Comparison of ENCODE assay signal across 1 cellular context in the genomic region with DNA sequence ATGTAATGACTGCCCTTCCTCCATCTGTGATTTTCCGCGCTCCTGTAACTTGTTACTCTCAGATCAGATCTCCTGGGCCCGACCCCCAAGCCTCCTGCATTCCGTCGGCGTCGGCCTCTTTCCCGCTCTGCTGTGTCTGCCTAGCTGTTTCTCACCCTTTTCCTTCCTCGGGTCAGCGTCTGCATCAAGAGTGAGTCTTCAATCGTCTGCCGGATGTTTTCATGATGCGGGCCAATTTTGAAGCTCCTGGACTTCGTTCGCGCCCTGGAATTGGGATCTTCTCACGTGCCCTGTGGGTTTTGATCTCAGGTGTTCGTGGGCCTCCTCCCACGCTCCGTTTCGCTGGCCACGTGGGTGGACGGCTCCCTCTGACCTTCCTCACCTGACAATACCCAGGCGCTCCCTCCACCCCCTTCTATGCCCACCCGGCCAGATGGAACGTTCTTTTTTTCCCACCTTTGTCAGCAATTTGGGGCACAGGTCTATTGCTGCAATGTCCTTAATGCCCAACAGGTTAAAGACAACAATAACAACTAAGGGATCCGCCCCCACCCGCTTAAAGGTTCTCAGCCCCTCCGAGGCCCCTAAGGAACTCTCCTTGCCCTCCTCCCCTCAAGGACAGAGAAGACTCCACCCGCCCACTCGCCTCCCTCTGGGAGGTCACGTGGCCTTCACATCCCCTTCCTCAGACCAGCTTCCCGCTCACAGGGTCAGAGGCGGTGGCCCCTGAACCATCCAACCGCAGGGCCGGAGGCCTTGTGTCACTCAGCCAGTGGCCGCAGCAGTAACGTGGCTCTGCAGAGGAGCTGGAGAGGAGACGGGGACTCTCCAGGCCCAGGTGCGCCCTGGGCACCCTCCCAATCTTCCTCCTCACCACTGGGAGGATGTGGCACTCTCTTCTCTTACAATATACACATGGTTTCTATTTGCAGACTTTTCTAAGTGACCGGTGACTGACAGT.
TF ChIP-seq lines count a peak whose summit lies in the region.

No MANE protein-coding gene starts in this region.

TF ChIP-seq in IMR-90, 13 proteins besides CTCF, POLR2A, EP300 and RAD21:
- TF ChIP-seq BHLHE40 (IDR thresholded peaks at IDR 0.05; ENCODE audit: low read depth, low read length), result no peak
- no peak for TF ChIP-seq MAFK (IDR thresholded peaks at IDR 0.05; ENCODE audit: low read depth, low read length)
- TF ChIP-seq RFX5 (IDR thresholded peaks at IDR 0.05; ENCODE audit: low read depth, low read length), result no peak
- no peak for TF ChIP-seq RCOR1 (IDR thresholded peaks at IDR 0.05; ENCODE audit: insufficient replicate concordance, low read length)
- no peak for TF ChIP-seq CEBPB (IDR thresholded peaks at IDR 0.05; ENCODE audit: low read depth, low read length)
- no peak for TF ChIP-seq CHD1 (IDR thresholded peaks at IDR 0.05; ENCODE audit: low read depth, low read length)
- TF ChIP-seq MXI1 (IDR thresholded peaks at IDR 0.05; ENCODE audit: borderline replicate concordance, low read depth, low read length), result no peak
- no peak for TF ChIP-seq MAZ (IDR thresholded peaks at IDR 0.05; ENCODE audit: borderline replicate concordance, low read depth, low read length)
- TF ChIP-seq FOS (IDR thresholded peaks at IDR 0.05; ENCODE audit: low read depth, low read length), result no peak
- TF ChIP-seq, protein P1, sequence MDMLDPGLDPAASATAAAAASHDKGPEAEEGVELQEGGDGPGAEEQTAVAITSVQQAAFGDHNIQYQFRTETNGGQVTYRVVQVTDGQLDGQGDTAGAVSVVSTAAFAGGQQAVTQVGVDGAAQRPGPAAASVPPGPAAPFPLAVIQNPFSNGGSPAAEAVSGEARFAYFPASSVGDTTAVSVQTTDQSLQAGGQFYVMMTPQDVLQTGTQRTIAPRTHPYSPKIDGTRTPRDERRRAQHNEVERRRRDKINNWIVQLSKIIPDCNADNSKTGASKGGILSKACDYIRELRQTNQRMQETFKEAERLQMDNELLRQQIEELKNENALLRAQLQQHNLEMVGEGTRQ (IDR thresholded peaks at IDR 0.05; ENCODE audit: low read depth, low read length), result no peak
